10 cellular contexts compared by ENCODE assay signal in the genomic region with DNA sequence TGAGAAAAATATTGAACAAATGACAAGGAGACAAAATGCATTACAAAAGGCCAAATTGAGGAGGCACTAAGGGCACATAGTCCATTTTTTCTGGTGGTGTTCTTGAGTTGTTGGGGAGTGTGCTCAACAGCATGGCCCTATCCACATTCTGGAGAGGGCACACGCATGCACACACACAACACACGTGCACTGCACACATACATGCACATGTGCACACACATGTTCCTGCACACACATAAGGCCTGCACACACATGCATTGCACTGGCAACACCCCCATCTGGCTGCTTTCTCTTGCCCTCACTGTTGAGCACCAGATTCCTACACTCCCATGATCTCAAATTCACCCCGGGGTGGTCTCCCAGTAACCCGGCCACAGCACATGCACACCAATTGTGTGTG.
"Had no signal": no experiment of that assay in that cellular context is flagged by ENCODE, and none has a peak within 500 bp of the region (broad histone marks: within the 10 kb centered on the region; RNA-seq: fewer than 3 reads in every experiment).

No MANE protein-coding gene starts in this region.

- H3K9me3 ChIP-seq: HAP-1 had no signal

- H3K4me3 Mint-ChIP-seq: HFFc6 had no signal

- H3K27ac ChIP-seq: GM23248, HL-60 had no signal

- H3K9ac ChIP-seq: GM23248 had no signal

- ATAC-seq: HCT116, K562 had no signal

- H3K4me1 ChIP-seq: HAP-1 had no signal

- H2AFZ ChIP-seq: GM23248 had no signal

- FAIRE-seq: K562 had no signal

- DNase-seq: GM23248, GOT3, H7, HFFc6, IMR-90, KG1 had no signal

- H3K27ac Mint-ChIP-seq: HFFc6 had no signal

- H3K36me3 ChIP-seq: HAP-1 had no signal

- H3K4me3 ChIP-seq: GM23248, HAP-1, K562 had no signal
